ENCODE assay signal across 2 cellular contexts in the genomic region with DNA sequence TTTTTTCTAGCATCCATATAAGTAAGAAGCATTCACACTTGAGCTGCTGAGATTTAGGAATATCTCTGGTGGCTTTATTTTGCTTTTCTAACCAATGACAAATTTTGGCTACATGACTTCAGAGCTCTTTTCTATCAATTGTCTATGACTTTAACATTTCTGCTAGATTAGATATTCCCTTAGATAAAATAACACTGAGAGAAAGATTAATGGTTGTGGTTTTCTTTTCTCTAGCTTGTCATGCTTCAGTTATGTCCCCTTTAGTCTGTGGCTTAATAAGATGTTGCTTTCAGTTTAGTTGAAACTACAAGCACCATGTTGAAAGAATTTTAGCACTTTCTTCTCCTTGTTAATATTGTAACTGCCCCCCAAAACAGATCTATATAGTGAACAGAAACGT.
TF ChIP-seq lines count a peak whose summit lies in the region.

No MANE protein-coding gene starts in this region.

TF ChIP-seq in endothelial cell of umbilical vein, 7 proteins besides CTCF, POLR2A, EP300 and RAD21 (continued from another document):
- TF ChIP-seq POLR2AphosphoS5 (IDR thresholded peaks at IDR 0.05; ENCODE audit: insufficient read depth, low read depth, low read length) = no peak

TF ChIP-seq in WTC11, 78 proteins besides CTCF, POLR2A, EP300 and RAD21 (continued from another document):
- TF ChIP-seq, protein P1, sequence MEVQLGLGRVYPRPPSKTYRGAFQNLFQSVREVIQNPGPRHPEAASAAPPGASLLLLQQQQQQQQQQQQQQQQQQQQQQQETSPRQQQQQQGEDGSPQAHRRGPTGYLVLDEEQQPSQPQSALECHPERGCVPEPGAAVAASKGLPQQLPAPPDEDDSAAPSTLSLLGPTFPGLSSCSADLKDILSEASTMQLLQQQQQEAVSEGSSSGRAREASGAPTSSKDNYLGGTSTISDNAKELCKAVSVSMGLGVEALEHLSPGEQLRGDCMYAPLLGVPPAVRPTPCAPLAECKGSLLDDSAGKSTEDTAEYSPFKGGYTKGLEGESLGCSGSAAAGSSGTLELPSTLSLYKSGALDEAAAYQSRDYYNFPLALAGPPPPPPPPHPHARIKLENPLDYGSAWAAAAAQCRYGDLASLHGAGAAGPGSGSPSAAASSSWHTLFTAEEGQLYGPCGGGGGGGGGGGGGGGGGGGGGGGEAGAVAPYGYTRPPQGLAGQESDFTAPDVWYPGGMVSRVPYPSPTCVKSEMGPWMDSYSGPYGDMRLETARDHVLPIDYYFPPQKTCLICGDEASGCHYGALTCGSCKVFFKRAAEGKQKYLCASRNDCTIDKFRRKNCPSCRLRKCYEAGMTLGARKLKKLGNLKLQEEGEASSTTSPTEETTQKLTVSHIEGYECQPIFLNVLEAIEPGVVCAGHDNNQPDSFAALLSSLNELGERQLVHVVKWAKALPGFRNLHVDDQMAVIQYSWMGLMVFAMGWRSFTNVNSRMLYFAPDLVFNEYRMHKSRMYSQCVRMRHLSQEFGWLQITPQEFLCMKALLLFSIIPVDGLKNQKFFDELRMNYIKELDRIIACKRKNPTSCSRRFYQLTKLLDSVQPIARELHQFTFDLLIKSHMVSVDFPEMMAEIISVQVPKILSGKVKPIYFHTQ (CRISPR knock-in tag; IDR thresholded peaks at IDR 0.05) = no peak
- TF ChIP-seq GRHL2 (CRISPR knock-in tag; IDR thresholded peaks at IDR 0.05; ENCODE audit: insufficient replicate concordance, severe bottlenecking) = no peak
- no peak for TF ChIP-seq CREM (CRISPR knock-in tag; IDR thresholded peaks at IDR 0.05)
- TF ChIP-seq NFATC4 (CRISPR knock-in tag; IDR thresholded peaks at IDR 0.05) = no peak
- TF ChIP-seq ZNF138 (CRISPR knock-in tag; conservative IDR thresholded peaks at IDR 0.05) = no peak
- no peak for TF ChIP-seq JAZF1 (CRISPR knock-in tag; IDR thresholded peaks at IDR 0.05)
- no peak for TF ChIP-seq KAT7 (CRISPR knock-in tag; IDR thresholded peaks at IDR 0.05; ENCODE audit: borderline replicate concordance)
- no peak for TF ChIP-seq ZNF317 (CRISPR knock-in tag; IDR thresholded peaks at IDR 0.05; ENCODE audit: borderline replicate concordance, low read depth)
- TF ChIP-seq OVOL2 (CRISPR knock-in tag; IDR thresholded peaks at IDR 0.05; ENCODE audit: borderline replicate concordance) = no peak
- no peak for TF ChIP-seq TEAD4 (CRISPR knock-in tag; IDR thresholded peaks at IDR 0.05)
- TF ChIP-seq, protein P2, sequence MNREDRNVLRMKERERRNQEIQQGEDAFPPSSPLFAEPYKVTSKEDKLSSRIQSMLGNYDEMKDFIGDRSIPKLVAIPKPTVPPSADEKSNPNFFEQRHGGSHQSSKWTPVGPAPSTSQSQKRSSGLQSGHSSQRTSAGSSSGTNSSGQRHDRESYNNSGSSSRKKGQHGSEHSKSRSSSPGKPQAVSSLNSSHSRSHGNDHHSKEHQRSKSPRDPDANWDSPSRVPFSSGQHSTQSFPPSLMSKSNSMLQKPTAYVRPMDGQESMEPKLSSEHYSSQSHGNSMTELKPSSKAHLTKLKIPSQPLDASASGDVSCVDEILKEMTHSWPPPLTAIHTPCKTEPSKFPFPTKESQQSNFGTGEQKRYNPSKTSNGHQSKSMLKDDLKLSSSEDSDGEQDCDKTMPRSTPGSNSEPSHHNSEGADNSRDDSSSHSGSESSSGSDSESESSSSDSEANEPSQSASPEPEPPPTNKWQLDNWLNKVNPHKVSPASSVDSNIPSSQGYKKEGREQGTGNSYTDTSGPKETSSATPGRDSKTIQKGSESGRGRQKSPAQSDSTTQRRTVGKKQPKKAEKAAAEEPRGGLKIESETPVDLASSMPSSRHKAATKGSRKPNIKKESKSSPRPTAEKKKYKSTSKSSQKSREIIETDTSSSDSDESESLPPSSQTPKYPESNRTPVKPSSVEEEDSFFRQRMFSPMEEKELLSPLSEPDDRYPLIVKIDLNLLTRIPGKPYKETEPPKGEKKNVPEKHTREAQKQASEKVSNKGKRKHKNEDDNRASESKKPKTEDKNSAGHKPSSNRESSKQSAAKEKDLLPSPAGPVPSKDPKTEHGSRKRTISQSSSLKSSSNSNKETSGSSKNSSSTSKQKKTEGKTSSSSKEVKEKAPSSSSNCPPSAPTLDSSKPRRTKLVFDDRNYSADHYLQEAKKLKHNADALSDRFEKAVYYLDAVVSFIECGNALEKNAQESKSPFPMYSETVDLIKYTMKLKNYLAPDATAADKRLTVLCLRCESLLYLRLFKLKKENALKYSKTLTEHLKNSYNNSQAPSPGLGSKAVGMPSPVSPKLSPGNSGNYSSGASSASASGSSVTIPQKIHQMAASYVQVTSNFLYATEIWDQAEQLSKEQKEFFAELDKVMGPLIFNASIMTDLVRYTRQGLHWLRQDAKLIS (CRISPR knock-in tag; IDR thresholded peaks at IDR 0.05; ENCODE audit: borderline replicate concordance) = no peak
- TF ChIP-seq, protein P3, sequence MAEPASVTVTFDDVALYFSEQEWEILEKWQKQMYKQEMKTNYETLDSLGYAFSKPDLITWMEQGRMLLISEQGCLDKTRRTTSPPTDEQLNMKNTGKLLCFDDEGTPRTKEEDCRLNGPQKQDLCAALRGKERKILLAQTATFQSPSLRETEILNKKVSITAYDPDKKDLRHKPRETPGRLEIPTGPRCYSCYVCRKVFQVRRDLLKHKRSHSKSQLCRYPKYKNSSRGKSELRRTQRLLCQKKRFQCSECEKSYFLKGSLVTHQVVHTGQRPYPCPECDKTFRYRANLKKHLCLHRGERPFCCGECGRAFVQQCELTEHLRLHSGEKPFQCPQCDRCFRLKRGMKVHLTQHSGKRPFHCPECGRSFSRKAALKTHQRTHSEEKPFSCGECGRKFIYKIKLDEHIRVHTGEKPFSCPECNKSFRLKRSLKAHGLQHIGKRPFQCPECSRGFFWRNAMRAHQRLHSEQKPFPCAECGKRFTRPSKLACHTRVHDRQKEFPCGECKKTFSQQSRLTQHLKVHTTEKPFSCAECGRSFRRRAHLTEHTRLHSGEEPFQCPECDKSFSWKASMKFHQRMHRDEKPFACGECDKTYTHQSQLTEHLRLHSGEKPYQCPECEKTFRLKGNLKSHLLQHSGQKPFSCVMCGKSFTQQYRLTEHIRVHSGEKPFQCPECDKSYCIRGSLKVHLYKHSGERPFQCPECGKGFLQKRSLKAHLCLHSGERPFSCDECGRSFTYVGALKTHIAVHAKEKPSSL (CRISPR knock-in tag; conservative IDR thresholded peaks at IDR 0.05) = no peak
- TF ChIP-seq, protein P4, sequence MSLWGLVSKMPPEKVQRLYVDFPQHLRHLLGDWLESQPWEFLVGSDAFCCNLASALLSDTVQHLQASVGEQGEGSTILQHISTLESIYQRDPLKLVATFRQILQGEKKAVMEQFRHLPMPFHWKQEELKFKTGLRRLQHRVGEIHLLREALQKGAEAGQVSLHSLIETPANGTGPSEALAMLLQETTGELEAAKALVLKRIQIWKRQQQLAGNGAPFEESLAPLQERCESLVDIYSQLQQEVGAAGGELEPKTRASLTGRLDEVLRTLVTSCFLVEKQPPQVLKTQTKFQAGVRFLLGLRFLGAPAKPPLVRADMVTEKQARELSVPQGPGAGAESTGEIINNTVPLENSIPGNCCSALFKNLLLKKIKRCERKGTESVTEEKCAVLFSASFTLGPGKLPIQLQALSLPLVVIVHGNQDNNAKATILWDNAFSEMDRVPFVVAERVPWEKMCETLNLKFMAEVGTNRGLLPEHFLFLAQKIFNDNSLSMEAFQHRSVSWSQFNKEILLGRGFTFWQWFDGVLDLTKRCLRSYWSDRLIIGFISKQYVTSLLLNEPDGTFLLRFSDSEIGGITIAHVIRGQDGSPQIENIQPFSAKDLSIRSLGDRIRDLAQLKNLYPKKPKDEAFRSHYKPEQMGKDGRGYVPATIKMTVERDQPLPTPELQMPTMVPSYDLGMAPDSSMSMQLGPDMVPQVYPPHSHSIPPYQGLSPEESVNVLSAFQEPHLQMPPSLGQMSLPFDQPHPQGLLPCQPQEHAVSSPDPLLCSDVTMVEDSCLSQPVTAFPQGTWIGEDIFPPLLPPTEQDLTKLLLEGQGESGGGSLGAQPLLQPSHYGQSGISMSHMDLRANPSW (CRISPR knock-in tag; conservative IDR thresholded peaks at IDR 0.05; ENCODE audit: low read depth) = no peak
- TF ChIP-seq ZNF219 (CRISPR knock-in tag; IDR thresholded peaks at IDR 0.05; ENCODE audit: borderline replicate concordance) = no peak
- TF ChIP-seq RORB (CRISPR knock-in tag; IDR thresholded peaks at IDR 0.05) = no peak
- TF ChIP-seq FOXP1 (CRISPR knock-in tag; IDR thresholded peaks at IDR 0.05; ENCODE audit: borderline replicate concordance) = no peak
